In the genomic region with DNA sequence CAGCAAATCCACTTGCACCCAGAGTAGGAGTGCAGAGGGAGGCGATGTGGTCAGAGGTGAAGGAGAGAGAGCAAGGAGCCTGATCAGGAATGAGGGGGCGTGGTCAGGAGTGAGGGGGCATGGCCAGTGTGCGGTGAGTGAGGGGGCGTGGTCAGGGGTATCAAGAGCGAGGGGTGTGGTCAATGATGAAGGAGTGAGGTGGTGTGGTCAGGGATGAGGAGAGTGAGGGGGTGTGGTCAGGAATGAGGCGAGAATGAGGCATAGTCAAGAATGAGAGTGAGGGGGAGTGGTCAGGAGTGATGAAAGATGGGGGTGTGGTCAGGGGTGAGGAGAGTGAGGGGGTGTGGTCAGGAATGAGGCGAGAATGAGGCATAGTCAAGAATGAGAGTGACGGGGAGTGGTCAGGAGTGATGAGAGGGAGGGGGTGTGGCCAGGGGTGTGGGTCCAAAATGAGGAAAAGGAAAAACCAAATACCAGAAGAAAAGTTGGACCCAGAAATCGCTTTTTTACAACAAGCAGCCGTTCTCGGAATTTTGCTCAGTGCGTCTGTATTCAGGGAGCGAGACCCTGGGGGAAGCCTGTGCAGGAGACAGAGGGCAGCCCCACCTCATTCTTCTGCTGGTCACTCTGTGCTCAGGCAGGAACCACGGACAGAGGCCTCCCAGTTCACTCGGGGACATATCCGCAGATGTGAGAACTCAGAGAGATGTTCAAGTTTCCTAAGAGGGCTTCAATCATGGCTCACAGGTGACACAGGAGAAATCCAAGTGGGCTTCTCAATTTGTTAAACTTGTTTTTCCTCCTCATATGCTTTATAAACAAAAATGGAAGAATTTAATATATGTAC, we compare ENCODE assay signal across 10 cellular contexts. TPM values are rescaled to one million over a fixed set of nuclear protein-coding genes. Genes with fewer than 3 reads are reported as not detected.
DNase-seq lines count a peak whose midpoint lies in the region; ATAC-seq and TF ChIP-seq lines count a peak whose summit lies in the region.
"Had no signal": no experiment of that assay in that cellular context is flagged by ENCODE, and none has a peak within 500 bp of the region (broad histone marks: within the 10 kb centered on the region; RNA-seq: fewer than 3 reads in every experiment).

No MANE protein-coding gene starts in this region.

- H3K27me3 Mint-ChIP-seq in activated T-cell treated with anti-CD3 and anti-CD28 coated beads, Interleukin-2, amount 50 U/mL, for 72 hours (ENCODE audit: low read depth): peaks cover 52% of the 10 kb centered on the region
- H3K27me3 Mint-ChIP-seq in activated T-cell treated with anti-CD3 and anti-CD28 coated beads, Interleukin-2, amount 50 U/mL, for 24 hours: peaks cover 58% of the 10 kb centered on the region

- no CpG with 5 or more reads among the region's 16 CpGs for WGBS in iPS DF 6.9 (ENCODE audit: insufficient coverage, insufficient read length)
- WGBS in thyroid gland, 2 donors: 12 to 20% methylated on average over 16 of the region's 16 CpGs

- H3K27ac ChIP-seq in iPS DF 6.9 (ENCODE audit: low read length) (no peak overlapping the region), thyroid gland (no peak overlapping the region)

- no peak overlapping the region for H3K27ac Mint-ChIP-seq in activated T-cell treated with anti-CD3 and anti-CD28 coated beads, Interleukin-2, amount 50 U/mL, for 72 hours
- no peak overlapping the region for H3K27ac Mint-ChIP-seq in activated T-cell treated with anti-CD3 and anti-CD28 coated beads, Interleukin-2, amount 50 U/mL, for 24 hours

- no peaks in the 10 kb centered on the region for H3K9me3 Mint-ChIP-seq in activated T-cell treated with anti-CD3 and anti-CD28 coated beads, Interleukin-2, amount 50 U/mL, for 72 hours
- H3K9me3 Mint-ChIP-seq in activated T-cell treated with anti-CD3 and anti-CD28 coated beads, Interleukin-2, amount 50 U/mL, for 24 hours: no peaks in the 10 kb centered on the region

- no peaks in the 10 kb centered on the region for H3K27me3 ChIP-seq in iPS DF 6.9 (ENCODE audit: control insufficient read depth, insufficient read depth, low read length)
- no peaks in the 10 kb centered on the region for H3K27me3 ChIP-seq in thyroid gland

- peak; percentile 45 to 62 for ATAC-seq in activated T-cell treated with anti-CD3 and anti-CD28 coated beads, Interleukin-2, amount 50 U/mL, for 72 hours (replicated peaks in 1 of 2)
- ATAC-seq in GM18873 (IDR thresholded peaks at IDR 0.05; ENCODE audit: low FRiP score, unreplicated experiment): no peak

- H3K36me3 Mint-ChIP-seq in activated T-cell treated with anti-CD3 and anti-CD28 coated beads, Interleukin-2, amount 50 U/mL, for 72 hours (ENCODE audit: insufficient read depth in 2 of 2): no peaks in the 10 kb centered on the region
- no peaks in the 10 kb centered on the region for H3K36me3 Mint-ChIP-seq in activated T-cell treated with anti-CD3 and anti-CD28 coated beads, Interleukin-2, amount 50 U/mL, for 24 hours (ENCODE audit: low read depth)
- H3K36me3 Mint-ChIP-seq: CD4-positive, CD25-positive, alpha-beta regulatory T cell had no signal

- in situ Hi-C loops in SK-MEL-5 (cut with HindIII; ENCODE audit: low pct_unique_long_range_greater_than_20kb, low sequenced_read_pairs) (no loop called here), GM13976 (cut with MboI; ENCODE audit: low sequenced_read_pairs, unreplicated experiment) (no loop called here)

- H3K4me3 ChIP-seq in iPS DF 6.9 (ENCODE audit: low read length): peak overlapping the region; percentile 27; the same call in 1 of the 2 replicates
- H3K4me3 ChIP-seq in thyroid gland (replicated peaks in 1 of 3): no peak overlapping the region

- TF ChIP-seq POLR2A in thyroid gland (IDR thresholded peaks at IDR 0.05): no peak

- peak overlapping the region in 1 of 2 donors; percentile 16 for H3K4me3 Mint-ChIP-seq in activated T-cell treated with anti-CD3 and anti-CD28 coated beads, Interleukin-2, amount 50 U/mL, for 72 hours
- H3K4me3 Mint-ChIP-seq in activated T-cell treated with anti-CD3 and anti-CD28 coated beads, Interleukin-2, amount 50 U/mL, for 24 hours: no peak overlapping the region

- DNase-seq in activated T-cell treated with anti-CD3 and anti-CD28 coated beads, Interleukin-2, amount 50 U/mL, for 72 hours: peak in 1 of 2 donors; percentile 0
- no peak for DNase-seq in activated T-cell treated with anti-CD3 and anti-CD28 coated beads, Interleukin-2, amount 50 U/mL, for 24 hours
- DNase-seq in SK-MEL-5 (ENCODE audit: low read depth, low spot score) (peak; percentile 48), iPS DF 6.9 (ENCODE audit: low read depth, low spot score) (peak; percentile 67), thyroid gland (peak; percentile 1 to 6), GM13976 (ENCODE audit: low spot score) (no peak), DMS53 treated with DMSO at 0.1 percent for 48 hours (lab: John Stamatoyannopoulos, UW; ENCODE audit: unreplicated experiment) (no peak)
- DNase-seq: CD4-positive, CD25-positive, alpha-beta regulatory T cell had no signal

- H3K9me3 ChIP-seq in iPS DF 6.9 (ENCODE audit: control insufficient read depth, insufficient read depth, low read length): no peaks in the 10 kb centered on the region
- H3K9me3 ChIP-seq in thyroid gland: no peaks in the 10 kb centered on the region

- H3K4me1 ChIP-seq in iPS DF 6.9 (ENCODE audit: control insufficient read depth, insufficient read depth, low read length) (peaks cover 1% of the 10 kb centered on the region), thyroid gland (no peaks in the 10 kb centered on the region)

- no peaks in the 10 kb centered on the region for H3K36me3 ChIP-seq in iPS DF 6.9 (ENCODE audit: control insufficient read depth, insufficient read depth, low read length)
- H3K36me3 ChIP-seq in thyroid gland: no peaks in the 10 kb centered on the region

- no peaks in the 10 kb centered on the region for H3K4me1 Mint-ChIP-seq in activated T-cell treated with anti-CD3 and anti-CD28 coated beads, Interleukin-2, amount 50 U/mL, for 72 hours (ENCODE audit: low read depth)
- no peaks in the 10 kb centered on the region for H3K4me1 Mint-ChIP-seq in activated T-cell treated with anti-CD3 and anti-CD28 coated beads, Interleukin-2, amount 50 U/mL, for 24 hours (ENCODE audit: low read depth)

- TF ChIP-seq CTCF in thyroid gland (IDR thresholded peaks at IDR 0.05) (no peak), GM13976 (IDR thresholded peaks at IDR 0.05; ENCODE audit: borderline replicate concordance, control extremely low read depth, extremely low read depth, insufficient read depth, missing control alignments) (no peak)

- intact Hi-C loops in thyroid gland (cut with DNase I): no loop called here

RNA-seq across cellular contexts. Expression of a gene that starts 47.5 kb away (rescaled TPM):
- not detected for total RNA-seq in activated T-cell treated with anti-CD3 and anti-CD28 coated beads, Interleukin-2, amount 50 U/mL, for 72 hours
- total RNA-seq in SK-MEL-5 (2014; rRNA removed; shearing (Covaris generic)): 2.2 and 2.5 TPM in 2 replicates
- polyA plus RNA-seq in SK-MEL-5 (2015; cell fraction: cytosol; rRNA removed): 2.0 and 3.0 TPM in 2 replicates
- polyA plus RNA-seq in SK-MEL-5 (2015; cell fraction: nucleus; rRNA removed): 0.88 and 3.7 TPM in 2 replicates
- not detected for total RNA-seq in thyroid gland
- total RNA-seq: CD4-positive, CD25-positive, alpha-beta regulatory T cell; frontal cortex had no signal
- polyA plus RNA-seq: CD4-positive, CD25-positive, alpha-beta regulatory T cell had no signal

Comparison
In these comparisons a context has a peak if more than half of its experiments do, and no peak if none do; other contexts are left out.
1. DNase-seq: peak in SK-MEL-5 (single experiment), iPS DF 6.9 (single experiment) and thyroid gland (2 of 2); none in activated T-cell treated with anti-CD3 and anti-CD28 coated beads, Interleukin-2, amount 50 U/mL, for 24 hours (single experiment), GM13976 (single experiment) and DMS53 treated with DMSO at 0.1 percent for 48 hours (single experiment).